ENCODE assay signal across 8 cellular contexts in genomic region chr4:182938213-182938645, GRCh38. TPM values are rescaled to one million over a fixed set of nuclear protein-coding genes. Genes with fewer than 3 reads are reported as not detected.
DNase-seq lines count a peak whose midpoint lies in the region; ATAC-seq and TF ChIP-seq lines count a peak whose summit lies in the region.

No MANE protein-coding gene starts in this region.

- no peaks in the 10 kb centered on the region for H3K27me3 ChIP-seq in GM23338 (ENCODE audit: insufficient read depth)
- H3K27me3 ChIP-seq in SU-DHL-6 (ENCODE audit: low read length), result no peaks in the 10 kb centered on the region
- H3K27me3 ChIP-seq in left ventricle myocardium inferior (ENCODE audit: low read depth), result peaks cover 20% of the 10 kb centered on the region
- no peaks in the 10 kb centered on the region for H3K27me3 ChIP-seq in sigmoid colon

- H3K36me3 ChIP-seq in GM23338 (ENCODE audit: insufficient read depth) (no peaks in the 10 kb centered on the region), SU-DHL-6 (ENCODE audit: low read length) (no peaks in the 10 kb centered on the region), left ventricle myocardium inferior (no peaks in the 10 kb centered on the region), sigmoid colon (no peaks in the 10 kb centered on the region)

- no peak overlapping the region for H3K9ac ChIP-seq in SU-DHL-6 (ENCODE audit: low read length)

- peak; percentile 68 for DNase-seq in GM10266 (ENCODE audit: extremely low spot score)
- DNase-seq in GM23338 (ENCODE audit: low spot score), result peak; percentile 83
- peak; percentile 75 to 76 for DNase-seq in Kasumi-1 (lab: John Stamatoyannopoulos, UW)
- DNase-seq in activated naive CD8-positive, alpha-beta T cell treated with anti-CD3 and anti-CD28 coated beads, Interleukin-2, amount 10 ng/mL, durations not matched to agents 7 days and 5 days, result peak; percentile 71
- peak; percentile 72 for DNase-seq in left ventricle myocardium inferior
- DNase-seq in sigmoid colon, result peak; percentile 77
- DNase-seq in NCI-H1105 treated with DMSO at 0.1 percent for 48 hours (lab: John Stamatoyannopoulos, UW), result no peak

- peaks cover 5% of the 10 kb centered on the region; the same call in 1 of the 2 replicates for H3K4me1 ChIP-seq in GM23338 (ENCODE audit: insufficient read depth)
- H3K4me1 ChIP-seq in left ventricle myocardium inferior, result no peaks in the 10 kb centered on the region
- no peaks in the 10 kb centered on the region for H3K4me1 ChIP-seq in sigmoid colon

- TF ChIP-seq POLR2A in sigmoid colon (IDR thresholded peaks at IDR 0.05), result no peak

- H4K20me1 ChIP-seq in GM23338 (replicated peaks; ENCODE audit: insufficient read depth) (no peaks in the 10 kb centered on the region), SU-DHL-6 (ENCODE audit: low read depth, low read length) (no peaks in the 10 kb centered on the region)

- intact Hi-C loops in left ventricle myocardium inferior (cut with micrococcal nuclease), result loop anchor here (2.0 to 5.0 kb wide), 2 partner anchors 135 to 324 kb away; no protein-coding TSS in a partner anchor
- intact Hi-C loops in sigmoid colon (cut with DNase I), result loop anchor here (1.0 to 5.0 kb wide), 2 partner anchors 134 to 324 kb away; no protein-coding TSS in a partner anchor

- H3K4me3 ChIP-seq in GM23338, result no peak overlapping the region
- H3K4me3 ChIP-seq in SU-DHL-6 (ENCODE audit: insufficient read depth, low read length, poor library complexity, severe bottlenecking), result no peak overlapping the region
- H3K4me3 ChIP-seq in left ventricle myocardium inferior, result no peak overlapping the region
- H3K4me3 ChIP-seq in sigmoid colon, result no peak overlapping the region

- H3K79me2 ChIP-seq in GM23338 (replicated peaks; ENCODE audit: insufficient read depth), result no peaks in the 10 kb centered on the region
- H3K79me2 ChIP-seq in SU-DHL-6 (ENCODE audit: insufficient read depth, low read length), result no peaks in the 10 kb centered on the region

- no peak overlapping the region for H3K27ac Mint-ChIP-seq in GM23338
- no peak overlapping the region for H3K27ac Mint-ChIP-seq in activated naive CD8-positive, alpha-beta T cell treated with anti-CD3 and anti-CD28 coated beads, Interleukin-2, amount 10 ng/mL, durations not matched to agents 7 days and 5 days

- no peaks in the 10 kb centered on the region for H3K9me2 ChIP-seq in GM23338 (ENCODE audit: insufficient read depth)
- no peaks in the 10 kb centered on the region for H3K9me2 ChIP-seq in SU-DHL-6 (replicated peaks; ENCODE audit: insufficient read depth, low read length)

- POLR2A ChIA-PET in activated naive CD8-positive, alpha-beta T cell treated with anti-CD3 and anti-CD28 coated beads, Interleukin-2, amount 10 ng/mL, durations not matched to agents 7 days and 5 days (lab: Charles Lee), result no interaction called here

- TF ChIP-seq CTCF in GM10266 (IDR thresholded peaks at IDR 0.05; ENCODE audit: control insufficient read depth, insufficient read depth, low read depth, missing control alignments) (peak; percentile 93), GM23338 (conservative IDR thresholded peaks at IDR 0.05; ENCODE audit: low read depth in 2 of 2) (peak; percentile 85 to 97), SU-DHL-6 (IDR thresholded peaks at IDR 0.05; ENCODE audit: insufficient read depth, low read length, poor library complexity, severe bottlenecking) (peak; percentile 67), left ventricle myocardium inferior (IDR thresholded peaks at IDR 0.05; ENCODE audit: borderline replicate concordance) (peak; percentile 95), sigmoid colon (IDR thresholded peaks at IDR 0.05) (peak; percentile 65 to 85 (median 76))

- peaks cover 5% of the 10 kb centered on the region for H3K27me3 Mint-ChIP-seq in GM23338 (ENCODE audit: insufficient read depth, low read depth, poor library complexity)
- H3K27me3 Mint-ChIP-seq in activated naive CD8-positive, alpha-beta T cell treated with anti-CD3 and anti-CD28 coated beads, Interleukin-2, amount 10 ng/mL, durations not matched to agents 7 days and 5 days, result peaks cover 4% of the 10 kb centered on the region

- no peak overlapping the region for H3K27ac ChIP-seq in GM23338 (ENCODE audit: low read depth)
- no peak overlapping the region for H3K27ac ChIP-seq in SU-DHL-6 (ENCODE audit: low read depth, low read length)
- H3K27ac ChIP-seq in left ventricle myocardium inferior (replicated peaks), result no peak overlapping the region
- H3K27ac ChIP-seq in sigmoid colon, result no peak overlapping the region

- H3K36me3 Mint-ChIP-seq in GM23338 (ENCODE audit: low read depth), result no peaks in the 10 kb centered on the region
- no peaks in the 10 kb centered on the region for H3K36me3 Mint-ChIP-seq in activated naive CD8-positive, alpha-beta T cell treated with anti-CD3 and anti-CD28 coated beads, Interleukin-2, amount 10 ng/mL, durations not matched to agents 7 days and 5 days

- peak; percentile 100 for ATAC-seq in GM23338
- peak; percentile 97 for ATAC-seq in activated naive CD8-positive, alpha-beta T cell treated with anti-CD3 and anti-CD28 coated beads, Interleukin-2, amount 10 ng/mL, durations not matched to agents 7 days and 5 days (ENCODE audit: low read depth)

- no peak for TF ChIP-seq EP300 in sigmoid colon (IDR thresholded peaks at IDR 0.05)

- H3K9me3 Mint-ChIP-seq in GM23338, result no peaks in the 10 kb centered on the region; the same call in 2 of the 3 replicates
- no peaks in the 10 kb centered on the region for H3K9me3 Mint-ChIP-seq in activated naive CD8-positive, alpha-beta T cell treated with anti-CD3 and anti-CD28 coated beads, Interleukin-2, amount 10 ng/mL, durations not matched to agents 7 days and 5 days

- no peak overlapping the region for H2AFZ ChIP-seq in GM23338
- H2AFZ ChIP-seq in SU-DHL-6 (ENCODE audit: low read depth, low read length, severe bottlenecking), result peak overlapping the region; percentile 6

- no peaks in the 10 kb centered on the region for H3K9me3 ChIP-seq in SU-DHL-6 (ENCODE audit: insufficient read depth, low read length)
- no peaks in the 10 kb centered on the region for H3K9me3 ChIP-seq in left ventricle myocardium inferior (replicated peaks)
- H3K9me3 ChIP-seq in sigmoid colon, result no peaks in the 10 kb centered on the region

- H3K4me2 ChIP-seq in GM23338 (no peak overlapping the region), SU-DHL-6 (ENCODE audit: low read depth, low read length, poor library complexity, severe bottlenecking) (no peak overlapping the region)

- peaks cover 9% of the 10 kb centered on the region; the same call in 2 of the 3 replicates for H3K4me1 Mint-ChIP-seq in GM23338
- H3K4me1 Mint-ChIP-seq in activated naive CD8-positive, alpha-beta T cell treated with anti-CD3 and anti-CD28 coated beads, Interleukin-2, amount 10 ng/mL, durations not matched to agents 7 days and 5 days, result no peaks in the 10 kb centered on the region

- no peak overlapping the region for H3K4me3 Mint-ChIP-seq in GM23338
- no peak overlapping the region for H3K4me3 Mint-ChIP-seq in activated naive CD8-positive, alpha-beta T cell treated with anti-CD3 and anti-CD28 coated beads, Interleukin-2, amount 10 ng/mL, durations not matched to agents 7 days and 5 days

- H3F3A ChIP-seq in GM23338 (replicated peaks; ENCODE audit: low read depth) (no peaks in the 10 kb centered on the region), SU-DHL-6 (ENCODE audit: insufficient read depth) (no peaks in the 10 kb centered on the region)

- WGBS in sigmoid colon, 2 donors, result 6 to 19% methylated on average over 14 of the region's 14 CpGs

TF ChIP-seq in GM23338, 12 proteins besides CTCF, POLR2A, EP300 and RAD21:
- TF ChIP-seq CREB1 (CRISPR knock-in tag; IDR thresholded peaks at IDR 0.05; ENCODE audit: low read depth), result no peak
- no peak for TF ChIP-seq JUNB (IDR thresholded peaks at IDR 0.05; ENCODE audit: unreplicated experiment)

RNA-seq across cellular contexts. Expression of gene DCTD, which starts 21.0 kb away (rescaled TPM):
- 39.3 and 45.2 TPM in 2 replicates for total RNA-seq in GM23338 (2014; rRNA removed; shearing (Covaris generic))
- polyA plus RNA-seq in GM23338 (2016; fragmentation: Nextera tagmentation; extraction: Ambion mirVana) (40.0 and 40.3 TPM in 2 replicates), sigmoid colon (10 to 100 TPM; 33.3 to 54.9 (median 34.2) TPM)
- total RNA-seq in activated naive CD8-positive, alpha-beta T cell treated with anti-CD3 and anti-CD28 coated beads, Interleukin-2, amount 10 ng/mL, durations not matched to agents 7 days and 5 days, result 10 to 100 TPM; 65.1 to 69.9 TPM
- total RNA-seq in left ventricle myocardium inferior (44.2 TPM), sigmoid colon (10 to 100 TPM; 35.2 to 48.2 (median 40.9) TPM)
